In the genomic region with DNA sequence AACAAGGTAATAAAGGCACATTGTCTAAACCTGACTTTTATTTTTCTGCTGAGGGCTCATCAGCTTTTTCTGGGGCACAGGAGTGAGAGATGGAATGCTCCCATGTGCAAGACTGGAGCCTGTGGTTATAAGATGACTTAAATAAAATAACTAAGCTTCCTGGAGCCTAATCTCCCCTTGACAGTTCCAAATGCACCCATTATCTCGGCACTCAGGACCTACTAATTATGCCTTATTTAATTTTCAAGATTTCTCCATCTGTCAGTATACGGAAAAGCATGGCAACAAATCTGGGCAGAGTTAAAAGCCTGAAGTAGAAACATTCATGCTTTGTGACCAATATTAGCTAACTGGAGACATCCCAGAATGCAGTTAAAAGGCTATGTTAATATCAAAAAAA, we compare ENCODE assay signal across 1 cellular context.
TF ChIP-seq lines count a peak whose summit lies in the region.

No MANE protein-coding gene starts in this region.

TF ChIP-seq in K562, 482 proteins besides CTCF, POLR2A, EP300 and RAD21 (continued from another document):
- TF ChIP-seq, protein P1, sequence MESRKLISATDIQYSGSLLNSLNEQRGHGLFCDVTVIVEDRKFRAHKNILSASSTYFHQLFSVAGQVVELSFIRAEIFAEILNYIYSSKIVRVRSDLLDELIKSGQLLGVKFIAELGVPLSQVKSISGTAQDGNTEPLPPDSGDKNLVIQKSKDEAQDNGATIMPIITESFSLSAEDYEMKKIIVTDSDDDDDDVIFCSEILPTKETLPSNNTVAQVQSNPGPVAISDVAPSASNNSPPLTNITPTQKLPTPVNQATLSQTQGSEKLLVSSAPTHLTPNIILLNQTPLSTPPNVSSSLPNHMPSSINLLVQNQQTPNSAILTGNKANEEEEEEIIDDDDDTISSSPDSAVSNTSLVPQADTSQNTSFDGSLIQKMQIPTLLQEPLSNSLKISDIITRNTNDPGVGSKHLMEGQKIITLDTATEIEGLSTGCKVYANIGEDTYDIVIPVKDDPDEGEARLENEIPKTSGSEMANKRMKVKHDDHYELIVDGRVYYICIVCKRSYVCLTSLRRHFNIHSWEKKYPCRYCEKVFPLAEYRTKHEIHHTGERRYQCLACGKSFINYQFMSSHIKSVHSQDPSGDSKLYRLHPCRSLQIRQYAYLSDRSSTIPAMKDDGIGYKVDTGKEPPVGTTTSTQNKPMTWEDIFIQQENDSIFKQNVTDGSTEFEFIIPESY (CRISPR knock-in tag; IDR thresholded peaks at IDR 0.05), result no peak
- TF ChIP-seq TCF3 (CRISPR knock-in tag; IDR thresholded peaks at IDR 0.05), result peak; percentile 54
- no peak for TF ChIP-seq ZNF324 (CRISPR knock-in tag; IDR thresholded peaks at IDR 0.05)
- TF ChIP-seq MECOM (CRISPR knock-in tag; IDR thresholded peaks at IDR 0.05), result no peak
- TF ChIP-seq ZNF830 (CRISPR knock-in tag; IDR thresholded peaks at IDR 0.05), result no peak
- peak; percentile 53 for TF ChIP-seq CBFA2T3 (IDR thresholded peaks at IDR 0.05)
- TF ChIP-seq KLF10 (CRISPR knock-in tag; IDR thresholded peaks at IDR 0.05), result no peak
